ENCODE assay signal across 19 cellular contexts in the genomic region with DNA sequence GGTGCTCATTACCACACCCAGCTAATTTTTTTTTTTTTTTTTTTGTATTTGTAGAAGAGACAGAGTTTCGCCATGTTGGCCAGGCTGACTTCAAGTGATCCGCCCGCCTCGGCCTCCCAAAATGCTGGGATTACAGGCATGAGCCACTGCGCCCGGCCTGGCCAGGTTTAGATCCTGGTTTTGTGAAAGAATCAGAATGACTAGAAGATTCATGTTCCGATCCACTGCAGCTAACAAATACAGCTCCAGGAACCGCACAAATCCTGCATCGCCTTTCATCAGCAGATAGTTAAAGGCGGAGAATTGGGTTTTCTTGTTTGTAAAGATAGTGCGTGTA.
"Had no signal": no experiment of that assay in that cellular context is flagged by ENCODE, and none has a peak within 500 bp of the region (broad histone marks: within the 10 kb centered on the region; RNA-seq: fewer than 3 reads in every experiment).

No MANE protein-coding gene starts in this region.

- H3K27me3 ChIP-seq: body of pancreas, dorsolateral prefrontal cortex, gastroesophageal sphincter, thyroid gland, vagina had no signal

- ATAC-seq: activated CD8-positive, alpha-beta T cell treated with anti-CD3 and anti-CD28 coated beads for 36 hours; activated naive CD4-positive, alpha-beta T cell treated with anti-CD3 and anti-CD28 coated beads, Interleukin-2, amount 50 U/mL, for 72 hours; activated T-cell treated with anti-CD3 and anti-CD28 coated beads, Interleukin-2, amount 50 U/mL, for 72 hours; gastroesophageal sphincter; natural killer cell treated with Interleukin-12 subunit alpha and Interleukin-12 subunit beta and Interleukin-15 and Interleukin-18, amount 100 ng/mL, for 72 hours; stimulated activated effector memory CD8-positive, alpha-beta T cell treated with anti-CD3 and anti-CD28 coated beads, Interleukin-12 subunit alpha, Interleukin-12 subunit beta, amount 100 ng/mL, for 72 hours had no signal

- H3K9me3 ChIP-seq: body of pancreas, gastroesophageal sphincter, thyroid gland, vagina had no signal

- H3K27me3 Mint-ChIP-seq: activated B cell treated with CpG ODN at 0.5 μM for 24 hours; activated CD8-positive, alpha-beta T cell treated with anti-CD3 and anti-CD28 coated beads for 36 hours; natural killer cell treated with Interleukin-12 subunit alpha and Interleukin-12 subunit beta and Interleukin-15 and Interleukin-18, amount 100 ng/mL, for 72 hours had no signal

- H3K27ac ChIP-seq: body of pancreas, dorsolateral prefrontal cortex, gastroesophageal sphincter, vagina had no signal

- H3K36me3 Mint-ChIP-seq: natural killer cell treated with Interleukin-12 subunit alpha and Interleukin-12 subunit beta and Interleukin-15 and Interleukin-18, amount 100 ng/mL, for 72 hours had no signal

- H3K9me3 Mint-ChIP-seq: activated B cell treated with CpG ODN at 0.5 μM for 24 hours; activated CD8-positive, alpha-beta T cell treated with anti-CD3 and anti-CD28 coated beads for 36 hours; activated naive CD4-positive, alpha-beta T cell treated with anti-CD3 and anti-CD28 coated beads, Interleukin-2, amount 50 U/mL, for 72 hours; activated T-cell treated with anti-CD3 and anti-CD28 coated beads, Interleukin-2, amount 50 U/mL, for 72 hours; natural killer cell treated with Interleukin-12 subunit alpha and Interleukin-12 subunit beta and Interleukin-15 and Interleukin-18, amount 100 ng/mL, for 72 hours; stimulated activated effector memory CD8-positive, alpha-beta T cell treated with anti-CD3 and anti-CD28 coated beads, Interleukin-12 subunit alpha, Interleukin-12 subunit beta, amount 100 ng/mL, for 72 hours had no signal

- FAIRE-seq: islet of Langerhans, TTC549 had no signal

- H3K4me1 ChIP-seq: body of pancreas, gastroesophageal sphincter, vagina had no signal

- DNase-seq: activated B cell treated with CpG ODN at 0.5 μM for 24 hours; activated CD4-positive, alpha-beta T cell treated with anti-CD3 and anti-CD28 coated beads for 48 hours; activated CD8-positive, alpha-beta memory T cell treated with anti-CD3 and anti-CD28 coated beads, Interleukin-2, amount 50 U/mL, for 48 hours; activated CD8-positive, alpha-beta T cell treated with anti-CD3 and anti-CD28 coated beads for 36 hours; activated gamma-delta T cell; activated T-cell treated with anti-CD3 and anti-CD28 coated beads, Interleukin-2, amount 50 U/mL, for 72 hours; amniotic stem cell; cerebellar nuclear complex; dorsolateral prefrontal cortex; T-helper 2 cell had no signal

- H3K4me3 Mint-ChIP-seq: activated B cell treated with CpG ODN at 0.5 μM for 24 hours; activated CD8-positive, alpha-beta T cell treated with anti-CD3 and anti-CD28 coated beads for 36 hours; activated T-cell treated with anti-CD3 and anti-CD28 coated beads, Interleukin-2, amount 50 U/mL, for 72 hours; natural killer cell treated with Interleukin-12 subunit alpha and Interleukin-12 subunit beta and Interleukin-15 and Interleukin-18, amount 100 ng/mL, for 72 hours; stimulated activated effector memory CD8-positive, alpha-beta T cell treated with anti-CD3 and anti-CD28 coated beads, Interleukin-12 subunit alpha, Interleukin-12 subunit beta, amount 100 ng/mL, for 72 hours had no signal

- H3K4me3 ChIP-seq: body of pancreas, dorsolateral prefrontal cortex, gastroesophageal sphincter, thyroid gland, vagina had no signal

- H3K27ac Mint-ChIP-seq: activated B cell treated with CpG ODN at 0.5 μM for 24 hours; activated CD8-positive, alpha-beta T cell treated with anti-CD3 and anti-CD28 coated beads for 36 hours; activated naive CD4-positive, alpha-beta T cell treated with anti-CD3 and anti-CD28 coated beads, Interleukin-2, amount 50 U/mL, for 72 hours; activated T-cell treated with anti-CD3 and anti-CD28 coated beads, Interleukin-2, amount 50 U/mL, for 72 hours; natural killer cell treated with Interleukin-12 subunit alpha and Interleukin-12 subunit beta and Interleukin-15 and Interleukin-18, amount 100 ng/mL, for 72 hours; stimulated activated effector memory CD8-positive, alpha-beta T cell treated with anti-CD3 and anti-CD28 coated beads, Interleukin-12 subunit alpha, Interleukin-12 subunit beta, amount 100 ng/mL, for 72 hours had no signal

- H3K4me1 Mint-ChIP-seq: stimulated activated effector memory CD8-positive, alpha-beta T cell treated with anti-CD3 and anti-CD28 coated beads, Interleukin-12 subunit alpha, Interleukin-12 subunit beta, amount 100 ng/mL, for 72 hours had no signal

- H3K36me3 ChIP-seq: gastroesophageal sphincter, thyroid gland, vagina had no signal
